8 cellular contexts compared by ENCODE assay signal in genomic region chr4:142404191-142404611, GRCh38.
DNase-seq lines count a peak whose midpoint lies in the region; ATAC-seq and TF ChIP-seq lines count a peak whose summit lies in the region.

No MANE protein-coding gene starts in this region.

- H3K9me3 ChIP-seq in HCT116 (ENCODE audit: control insufficient read depth in 1 of 2, insufficient read depth in 1 of 2, low read depth in 1 of 2, low read length in 2 of 2) = no peaks in the 10 kb centered on the region

- peak overlapping the region; percentile 61 to 63 for H3K4me3 ChIP-seq in HCT116 (replicated peaks in 1 of 2; ENCODE audit: low read depth in 1 of 2, low read length in 2 of 2)
- H3K4me3 ChIP-seq in fibroblast of villous mesenchyme (ENCODE audit: low read depth, low read length) = peak overlapping the region; percentile 51

- H3K79me2 ChIP-seq in HCT116 (ENCODE audit: insufficient read depth, low read length) = peaks cover 4% of the 10 kb centered on the region; the same call in 1 of the 2 replicates

- no peak for TF ChIP-seq POLR2A in HCT116 (IDR thresholded peaks at IDR 0.05; ENCODE audit: borderline replicate concordance, extremely low read depth, insufficient read depth, insufficient read length)

- H3K4me2 ChIP-seq in HCT116 (ENCODE audit: low read length) = peak overlapping the region; percentile 90

- peak overlapping the region; percentile 88; the same call in 1 of the 2 replicates for H3K27ac ChIP-seq in HCT116 (ENCODE audit: low read depth, low read length)

- no TSS peak for BruUV-seq in HCT116 (replicated peaks; lab: Mats Ljungman, UMichigan)

- peak; percentile 82 for DNase-seq in HCT116 (ENCODE audit: low read depth, low spot score)
- peak; percentile 86 for DNase-seq in activated CD4-positive, alpha-beta memory T cell treated with anti-CD3 and anti-CD28 coated beads for 36 hours
- peak; percentile 56 for DNase-seq in fibroblast of villous mesenchyme (ENCODE audit: low read depth)
- peak; percentile 30 for DNase-seq in stimulated activated CD4-positive, alpha-beta T cell treated with anti-CD3 and anti-CD28 coated beads, Interleukin-4, amount 100 ng/mL, for 1 hour
- no peak for DNase-seq in HuH-7 (ENCODE audit: low spot score)
- DNase-seq in CD14-positive monocyte (ENCODE audit: low spot score) = no peak
- no peak for DNase-seq in progenitor cell of endocrine pancreas (ENCODE audit: low spot score, unreplicated experiment)
- DNase-seq in epidermal melanocyte (ENCODE audit: insufficient read length, low spot score) = no peak

- H3K9me2 ChIP-seq in HCT116 (ENCODE audit: insufficient read depth) = no peaks in the 10 kb centered on the region

- peak overlapping the region; percentile 71 for H3K9ac ChIP-seq in HCT116 (ENCODE audit: low read length)

- H3K27ac Mint-ChIP-seq in activated CD4-positive, alpha-beta memory T cell treated with anti-CD3 and anti-CD28 coated beads for 36 hours = peak overlapping the region; percentile 97
- H3K27ac Mint-ChIP-seq in CD14-positive monocyte (no peak overlapping the region), progenitor cell of endocrine pancreas (no peak overlapping the region)

- H2AFZ ChIP-seq in HCT116 (ENCODE audit: low read depth, low read length, poor library complexity, severe bottlenecking) = peak overlapping the region; percentile 62

- intact Hi-C loops in HCT116 (cut with micrococcal nuclease) (loop anchor here (2.0 kb wide), 1 partner anchor 51 kb away; no protein-coding TSS in a partner anchor), CD14-positive monocyte (cut with micrococcal nuclease) (no loop called here)
- intact Hi-C loops in activated CD4-positive, alpha-beta memory T cell treated with anti-CD3 and anti-CD28 coated beads for 36 hours (cut with micrococcal nuclease) = loop anchor here (2.0 to 5.0 kb wide), 3 partner anchors 109 to 1108 kb away; partner anchors contain the start of gene SMARCA5

- TF ChIP-seq RAD21 in HCT116 (IDR thresholded peaks at IDR 0.05; ENCODE audit: low read depth) = no peak; the same call in 1 of the 2 replicates

- no peaks in the 10 kb centered on the region for H3K36me3 ChIP-seq in HCT116 (ENCODE audit: control insufficient read depth in 1 of 2, insufficient read depth in 2 of 2, low read length in 2 of 2)

- no peaks in the 10 kb centered on the region for H3K27me3 Mint-ChIP-seq in activated CD4-positive, alpha-beta memory T cell treated with anti-CD3 and anti-CD28 coated beads for 36 hours
- H3K27me3 Mint-ChIP-seq in CD14-positive monocyte (ENCODE audit: low read depth in 3 of 3) (peaks cover 0 to 2% (median 0%) of the 10 kb centered on the region in 3 donors), progenitor cell of endocrine pancreas (no peaks in the 10 kb centered on the region)

- no peaks in the 10 kb centered on the region for H3K9me3 Mint-ChIP-seq in activated CD4-positive, alpha-beta memory T cell treated with anti-CD3 and anti-CD28 coated beads for 36 hours
- H3K9me3 Mint-ChIP-seq in CD14-positive monocyte (peaks cover 0 to 1% (median 0%) of the 10 kb centered on the region in 7 donors), progenitor cell of endocrine pancreas (ENCODE audit: low read depth) (no peaks in the 10 kb centered on the region)

- H3K4me1 ChIP-seq in HCT116 (ENCODE audit: control insufficient read depth in 1 of 2, insufficient read depth in 2 of 2, low read length in 2 of 2) = peaks cover 61 to 74% of the 10 kb centered on the region in 2 experiments

- RAD21 ChIA-PET in HCT116 (lab: Charles Lee; ENCODE audit: low non-redundant PET in 1 of 2, low total read pairs in 2 of 2, uncharacterized antibody in 2 of 2, unreplicated experiment in 2 of 2) = no interaction called here

- ATAC-seq in HCT116 = peak; percentile 46

- H3K4me3 Mint-ChIP-seq in activated CD4-positive, alpha-beta memory T cell treated with anti-CD3 and anti-CD28 coated beads for 36 hours = peak overlapping the region; percentile 92
- H3K4me3 Mint-ChIP-seq in CD14-positive monocyte = no peak overlapping the region
- H3K4me3 Mint-ChIP-seq in progenitor cell of endocrine pancreas (ENCODE audit: low read depth) = no peak overlapping the region

- POLR2A ChIA-PET in HCT116 (lab: Charles Lee) = interaction anchor here (0.6 kb wide), 1 partner anchor 10 kb away, joined by 3 read pairs; no protein-coding TSS in a partner anchor
- POLR2A ChIA-PET in activated CD4-positive, alpha-beta memory T cell treated with anti-CD3 and anti-CD28 coated beads for 36 hours (lab: Charles Lee) = interaction anchor here (1.4 to 11.8 kb wide), 11 partner anchors 8 to 164 kb away, joined by 4 to 116 read pairs (median 41); no protein-coding TSS in a partner anchor

- CTCF ChIA-PET in HCT116 (lab: Charles Lee) = no interaction called here
- CTCF ChIA-PET in activated CD4-positive, alpha-beta memory T cell treated with anti-CD3 and anti-CD28 coated beads for 36 hours (lab: Charles Lee) = interaction anchor here (1.3 to 3.4 kb wide), 6 partner anchors 12 to 164 kb away, joined by 3 to 21 read pairs (median 5); no protein-coding TSS in a partner anchor

- no peaks in the 10 kb centered on the region for H4K20me1 ChIP-seq in HCT116 (ENCODE audit: insufficient read depth)

- no peaks in the 10 kb centered on the region for H3K27me3 ChIP-seq in HCT116 (ENCODE audit: insufficient read depth, low read length)

- H3K4me1 Mint-ChIP-seq in activated CD4-positive, alpha-beta memory T cell treated with anti-CD3 and anti-CD28 coated beads for 36 hours (ENCODE audit: low read depth) = peaks cover 36% of the 10 kb centered on the region
- H3K4me1 Mint-ChIP-seq in CD14-positive monocyte (peaks cover 18% of the 10 kb centered on the region), progenitor cell of endocrine pancreas (ENCODE audit: low read depth) (peaks cover 16% of the 10 kb centered on the region)

- H3K36me3 Mint-ChIP-seq in activated CD4-positive, alpha-beta memory T cell treated with anti-CD3 and anti-CD28 coated beads for 36 hours = peaks cover 37% of the 10 kb centered on the region
- H3K36me3 Mint-ChIP-seq in CD14-positive monocyte (no peaks in the 10 kb centered on the region), progenitor cell of endocrine pancreas (ENCODE audit: insufficient read depth) (no peaks in the 10 kb centered on the region)

- TF ChIP-seq CTCF in HCT116 (IDR thresholded peaks at IDR 0.05 in 2 of 3, conservative IDR thresholded peaks at IDR 0.05 in 1 of 3; ENCODE audit: borderline replicate concordance in 1 of 3, insufficient read depth in 1 of 3, low read depth in 2 of 3, low read length in 2 of 3) = no peak
- no peak for TF ChIP-seq CTCF in fibroblast of villous mesenchyme (IDR thresholded peaks at IDR 0.05; ENCODE audit: insufficient read depth, low read depth, low read length)
- TF ChIP-seq CTCF in CD14-positive monocyte (IDR thresholded peaks at IDR 0.05) = no peak
- no peak for TF ChIP-seq CTCF in progenitor cell of endocrine pancreas (IDR thresholded peaks at IDR 0.05; ENCODE audit: unreplicated experiment)

TF ChIP-seq in HCT116, 20 proteins besides CTCF, POLR2A, EP300 and RAD21 (continues in another document):
- no peak for TF ChIP-seq EGR1 (IDR thresholded peaks at IDR 0.05; ENCODE audit: low read depth)
- TF ChIP-seq POLR2AphosphoS5 (IDR thresholded peaks at IDR 0.05; ENCODE audit: low read depth, low read length) = peak; percentile 59
- TF ChIP-seq FOSL1 (IDR thresholded peaks at IDR 0.05; ENCODE audit: low read depth) = peak; percentile 88
- no peak for TF ChIP-seq ELF1 (IDR thresholded peaks at IDR 0.05; ENCODE audit: borderline replicate concordance, low read depth)
- TF ChIP-seq SP1 (IDR thresholded peaks at IDR 0.05; ENCODE audit: low read depth) = peak; percentile 78
- peak; percentile 52 for TF ChIP-seq YY1 (IDR thresholded peaks at IDR 0.05; ENCODE audit: extremely low read depth, insufficient replicate concordance, low read depth, low read length)
- no peak for TF ChIP-seq CEBPB (IDR thresholded peaks at IDR 0.05; ENCODE audit: low read depth)
- no peak for TF ChIP-seq ZNF274 (IDR thresholded peaks at IDR 0.05; ENCODE audit: low read depth, low read length)
- TF ChIP-seq, protein P1, sequence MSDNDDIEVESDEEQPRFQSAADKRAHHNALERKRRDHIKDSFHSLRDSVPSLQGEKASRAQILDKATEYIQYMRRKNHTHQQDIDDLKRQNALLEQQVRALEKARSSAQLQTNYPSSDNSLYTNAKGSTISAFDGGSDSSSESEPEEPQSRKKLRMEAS (IDR thresholded peaks at IDR 0.05) = peak; percentile 55
- TF ChIP-seq SRF (IDR thresholded peaks at IDR 0.05; ENCODE audit: low read depth) = peak; percentile 51; the same call in 1 of the 2 replicates
- TF ChIP-seq, protein P2, sequence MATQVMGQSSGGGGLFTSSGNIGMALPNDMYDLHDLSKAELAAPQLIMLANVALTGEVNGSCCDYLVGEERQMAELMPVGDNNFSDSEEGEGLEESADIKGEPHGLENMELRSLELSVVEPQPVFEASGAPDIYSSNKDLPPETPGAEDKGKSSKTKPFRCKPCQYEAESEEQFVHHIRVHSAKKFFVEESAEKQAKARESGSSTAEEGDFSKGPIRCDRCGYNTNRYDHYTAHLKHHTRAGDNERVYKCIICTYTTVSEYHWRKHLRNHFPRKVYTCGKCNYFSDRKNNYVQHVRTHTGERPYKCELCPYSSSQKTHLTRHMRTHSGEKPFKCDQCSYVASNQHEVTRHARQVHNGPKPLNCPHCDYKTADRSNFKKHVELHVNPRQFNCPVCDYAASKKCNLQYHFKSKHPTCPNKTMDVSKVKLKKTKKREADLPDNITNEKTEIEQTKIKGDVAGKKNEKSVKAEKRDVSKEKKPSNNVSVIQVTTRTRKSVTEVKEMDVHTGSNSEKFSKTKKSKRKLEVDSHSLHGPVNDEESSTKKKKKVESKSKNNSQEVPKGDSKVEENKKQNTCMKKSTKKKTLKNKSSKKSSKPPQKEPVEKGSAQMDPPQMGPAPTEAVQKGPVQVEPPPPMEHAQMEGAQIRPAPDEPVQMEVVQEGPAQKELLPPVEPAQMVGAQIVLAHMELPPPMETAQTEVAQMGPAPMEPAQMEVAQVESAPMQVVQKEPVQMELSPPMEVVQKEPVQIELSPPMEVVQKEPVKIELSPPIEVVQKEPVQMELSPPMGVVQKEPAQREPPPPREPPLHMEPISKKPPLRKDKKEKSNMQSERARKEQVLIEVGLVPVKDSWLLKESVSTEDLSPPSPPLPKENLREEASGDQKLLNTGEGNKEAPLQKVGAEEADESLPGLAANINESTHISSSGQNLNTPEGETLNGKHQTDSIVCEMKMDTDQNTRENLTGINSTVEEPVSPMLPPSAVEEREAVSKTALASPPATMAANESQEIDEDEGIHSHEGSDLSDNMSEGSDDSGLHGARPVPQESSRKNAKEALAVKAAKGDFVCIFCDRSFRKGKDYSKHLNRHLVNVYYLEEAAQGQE (IDR thresholded peaks at IDR 0.05; ENCODE audit: low read depth) = no peak
- peak; percentile 50; the same call in 1 of the 2 replicates for TF ChIP-seq CBX3 (IDR thresholded peaks at IDR 0.05; ENCODE audit: low read depth)
- no peak for TF ChIP-seq EZH2phosphoT487 (IDR thresholded peaks at IDR 0.05; ENCODE audit: borderline replicate concordance)
- no peak for TF ChIP-seq ZFX (IDR thresholded peaks at IDR 0.05)

Comparison
In these comparisons a context has a peak if more than half of its experiments do, and no peak if none do; other contexts are left out.
1. DNase-seq: peak in HCT116 (single experiment), activated CD4-positive, alpha-beta memory T cell treated with anti-CD3 and anti-CD28 coated beads for 36 hours (single experiment), fibroblast of villous mesenchyme (single experiment) and stimulated activated CD4-positive, alpha-beta T cell treated with anti-CD3 and anti-CD28 coated beads, Interleukin-4, amount 100 ng/mL, for 1 hour (single experiment); none in HuH-7 (single experiment), CD14-positive monocyte (single experiment), progenitor cell of endocrine pancreas (single experiment) and epidermal melanocyte (single experiment).
2. intact Hi-C loops: an anchor here in HCT116 (2.0 kb wide) and activated CD4-positive, alpha-beta memory T cell treated with anti-CD3 and anti-CD28 coated beads for 36 hours (2.0 to 5.0 kb wide); none called in CD14-positive monocyte.